12 cellular contexts compared by ENCODE assay signal in genomic region chr6:13431861-13432465, GRCh38. TPM values are rescaled to one million over a fixed set of nuclear protein-coding genes. Genes with fewer than 3 reads are reported as not detected.
A peak's percentile ranks its signal among the peaks of the same experiment; 100 is the strongest.
DNase-seq lines count a peak whose midpoint lies in the region; ATAC-seq and TF ChIP-seq lines count a peak whose summit lies in the region.
"Had no signal": no experiment of that assay in that cellular context is flagged by ENCODE, and none has a peak within 500 bp of the region (broad histone marks: within the 10 kb centered on the region; RNA-seq: fewer than 3 reads in every experiment).

No MANE protein-coding gene starts in this region.

- H3K27me3 Mint-ChIP-seq in activated CD8-positive, alpha-beta T cell treated with anti-CD3 and anti-CD28 coated beads for 36 hours, result no peaks in the 10 kb centered on the region

- intact Hi-C loops in activated CD8-positive, alpha-beta T cell treated with anti-CD3 and anti-CD28 coated beads for 36 hours (cut with micrococcal nuclease), result no loop called here

- peak; percentile 23 for DNase-seq in stimulated activated naive CD4-positive, alpha-beta T cell treated with Interleukin-2 at 50 U/mL for 16 hours (lab: John Stamatoyannopoulos, UW)
- DNase-seq in stimulated activated naive CD4-positive, alpha-beta T cell (lab: John Stamatoyannopoulos, UW), result no peak
- peak; percentile 74 for DNase-seq in activated CD8-positive, alpha-beta T cell treated with anti-CD3 and anti-CD28 coated beads for 36 hours
- peak; percentile 21 for DNase-seq in glomerular visceral epithelial cell (ENCODE audit: extremely low spot score)
- no peak for DNase-seq in NOMO-1 treated with DMSO at 0.1 percent for 48 hours (lab: John Stamatoyannopoulos, UW; ENCODE audit: unreplicated experiment)
- DNase-seq: DMS 273 treated with DMSO at 0.1 percent for 48 hours, NCI-H446 treated with DMSO at 0.1 percent for 48 hours, testis had no signal

- peak; percentile 43 for ATAC-seq in activated CD8-positive, alpha-beta T cell treated with anti-CD3 and anti-CD28 coated beads for 36 hours
- no peak for ATAC-seq in GM18873 (IDR thresholded peaks at IDR 0.05; ENCODE audit: low FRiP score, unreplicated experiment)
- ATAC-seq in HG02884 (IDR thresholded peaks at IDR 0.05; ENCODE audit: unreplicated experiment), result no peak
- ATAC-seq in HG02970 (IDR thresholded peaks at IDR 0.05; ENCODE audit: low FRiP score, unreplicated experiment), result no peak
- ATAC-seq: HCT116 had no signal

- POLR2A ChIA-PET in activated CD8-positive, alpha-beta T cell treated with anti-CD3 and anti-CD28 coated beads for 36 hours (lab: Charles Lee), result interaction anchor here (0.7 to 1.6 kb wide), 5 partner anchors 22 to 142 kb away, joined by 3 to 4 read pairs (median 3); partner anchors contain the start of gene SIRT5

- peak overlapping the region; percentile 43 for H3K4me3 Mint-ChIP-seq in activated CD8-positive, alpha-beta T cell treated with anti-CD3 and anti-CD28 coated beads for 36 hours

- no peak for TF ChIP-seq CTCF in activated CD8-positive, alpha-beta T cell treated with anti-CD3 and anti-CD28 coated beads for 36 hours (IDR thresholded peaks at IDR 0.05)

- peaks cover 85% of the 10 kb centered on the region for H3K4me1 Mint-ChIP-seq in activated CD8-positive, alpha-beta T cell treated with anti-CD3 and anti-CD28 coated beads for 36 hours (ENCODE audit: low read depth)

- H3K27ac Mint-ChIP-seq in activated CD8-positive, alpha-beta T cell treated with anti-CD3 and anti-CD28 coated beads for 36 hours, result peak overlapping the region; percentile 89

- H3K9me3 Mint-ChIP-seq in activated CD8-positive, alpha-beta T cell treated with anti-CD3 and anti-CD28 coated beads for 36 hours, result peaks cover 13% of the 10 kb centered on the region

- H3K36me3 Mint-ChIP-seq in activated CD8-positive, alpha-beta T cell treated with anti-CD3 and anti-CD28 coated beads for 36 hours (ENCODE audit: low read depth), result peaks cover 14% of the 10 kb centered on the region

- CTCF ChIA-PET in activated CD8-positive, alpha-beta T cell treated with anti-CD3 and anti-CD28 coated beads for 36 hours (lab: Charles Lee), result interaction anchor here (0.8 to 3.0 kb wide), 6 partner anchors 21 to 143 kb away, joined by 3 to 7 read pairs (median 3); no protein-coding TSS in a partner anchor

RNA-seq across cellular contexts. Expression of gene GFOD1, which starts 55.4 kb away (rescaled TPM):
- total RNA-seq in activated CD8-positive, alpha-beta T cell treated with anti-CD3 and anti-CD28 coated beads for 36 hours, result 10 to 100 TPM; 12.3 to 12.9 TPM

Comparison
In these comparisons a context has a peak if more than half of its experiments do, and no peak if none do; other contexts are left out.
1. DNase-seq: peak in stimulated activated naive CD4-positive, alpha-beta T cell treated with Interleukin-2 at 50 U/mL for 16 hours (single experiment), activated CD8-positive, alpha-beta T cell treated with anti-CD3 and anti-CD28 coated beads for 36 hours (single experiment) and glomerular visceral epithelial cell (single experiment); none in stimulated activated naive CD4-positive, alpha-beta T cell (0 of 6) and NOMO-1 treated with DMSO at 0.1 percent for 48 hours (single experiment).